12 cellular contexts compared by ENCODE assay signal in the genomic region with DNA sequence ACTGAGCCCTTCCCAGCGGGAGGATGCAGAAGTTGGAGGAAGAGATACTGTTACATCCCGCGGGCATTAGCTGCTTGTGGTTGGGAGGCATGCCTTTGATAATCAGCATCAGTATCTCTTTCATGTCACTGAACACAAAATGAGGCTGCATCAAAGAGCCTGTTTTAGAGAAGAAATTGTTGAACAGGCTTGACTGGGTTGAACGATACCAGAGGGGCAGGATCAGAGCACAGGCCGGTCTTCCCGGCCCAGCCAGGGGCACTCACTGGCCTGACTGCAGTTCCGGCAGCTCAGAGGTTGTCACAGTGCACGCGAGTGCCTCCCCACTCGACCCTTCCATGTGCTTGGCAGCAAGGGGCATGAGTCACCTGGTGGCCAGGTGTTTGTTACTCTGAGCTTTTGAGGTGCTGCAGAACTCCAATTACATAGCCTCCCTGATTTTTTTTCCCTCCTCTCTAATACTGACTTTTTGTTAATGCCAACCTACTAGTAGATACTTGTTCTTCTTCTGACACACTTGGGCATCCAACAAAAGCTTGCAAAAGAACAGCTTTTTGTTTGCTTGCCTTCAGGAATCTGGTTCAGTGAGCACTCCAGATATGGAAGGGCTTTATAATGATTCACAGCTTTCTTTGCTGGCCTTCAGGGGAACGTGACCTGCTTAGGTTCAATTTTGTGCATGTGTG.
A peak's percentile ranks its signal among the peaks of the same experiment; 100 is the strongest.
DNase-seq lines count a peak whose midpoint lies in the region; ATAC-seq and TF ChIP-seq lines count a peak whose summit lies in the region.
"Had no signal": no experiment of that assay in that cellular context is flagged by ENCODE, and none has a peak within 500 bp of the region (broad histone marks: within the 10 kb centered on the region; RNA-seq: fewer than 3 reads in every experiment).

No MANE protein-coding gene starts in this region.

- no peak for TF ChIP-seq EP300 in suprapubic skin (IDR thresholded peaks at IDR 0.05)

- H3K4me1 ChIP-seq in PC-3 (ENCODE audit: insufficient read depth, low read length), result no peaks in the 10 kb centered on the region; the same call in 1 of the 2 replicates
- peaks cover 40% of the 10 kb centered on the region for H3K4me1 ChIP-seq in hepatocyte (ENCODE audit: insufficient read depth)
- peaks cover 37% of the 10 kb centered on the region for H3K4me1 ChIP-seq in suprapubic skin

- POLR2A ChIA-PET in PC-3 (lab: Charles Lee; ENCODE audit: unreplicated experiment), result no interaction called here

- peaks cover 13% of the 10 kb centered on the region for H3K4me1 Mint-ChIP-seq in stimulated activated naive CD8-positive, alpha-beta T cell treated with anti-CD3 and anti-CD28 coated beads, Interleukin-15, amount 100 ng/mL, for 72 hours

- no peak for TF ChIP-seq POLR2A in suprapubic skin (IDR thresholded peaks at IDR 0.05)

- DNase-seq in EL (peak; percentile 49), PC-3 (peak; percentile 11), hepatocyte (ENCODE audit: low spot score) (peak; percentile 50), suprapubic skin (ENCODE audit: low spot score in 2 of 2) (peak in 1 of 2 donors; percentile 73), dermis blood vessel endothelial cell (no peak), substantia nigra (lab: John Stamatoyannopoulos, UW) (no peak)
- DNase-seq in stimulated activated naive CD8-positive, alpha-beta T cell treated with anti-CD3 and anti-CD28 coated beads, Interleukin-15, amount 100 ng/mL, for 72 hours, result no peak
- DNase-seq: activated T-cell treated with anti-CD3 and anti-CD28 coated beads for 4 hours; NCI-H1105 treated with DMSO at 0.1 percent for 48 hours; nucleus accumbens; stimulated activated CD4-positive, alpha-beta T cell treated with anti-CD3 and anti-CD28 coated beads, Interleukin-2, amount 100 ng/mL, for 48 hours had no signal

- H3K9me3 ChIP-seq in PC-3 (ENCODE audit: low read length) (no peaks in the 10 kb centered on the region), hepatocyte (ENCODE audit: low read depth) (no peaks in the 10 kb centered on the region), suprapubic skin (no peaks in the 10 kb centered on the region)

- H3K27me3 ChIP-seq in PC-3 (ENCODE audit: low read length), result peaks cover 20% of the 10 kb centered on the region; the same call in 1 of the 2 replicates
- no peaks in the 10 kb centered on the region for H3K27me3 ChIP-seq in hepatocyte
- no peaks in the 10 kb centered on the region for H3K27me3 ChIP-seq in suprapubic skin

- H3K27ac ChIP-seq in PC-3 (ENCODE audit: low read length) (no peak overlapping the region), hepatocyte (peak overlapping the region; percentile 43), suprapubic skin (peak overlapping the region; percentile 60), substantia nigra (ENCODE audit: low read depth, low read length, poor library complexity, severe bottlenecking) (no peak overlapping the region)

- no peak overlapping the region for H3K4me3 Mint-ChIP-seq in stimulated activated naive CD8-positive, alpha-beta T cell treated with anti-CD3 and anti-CD28 coated beads, Interleukin-15, amount 100 ng/mL, for 72 hours

- H3K27ac Mint-ChIP-seq in stimulated activated naive CD8-positive, alpha-beta T cell treated with anti-CD3 and anti-CD28 coated beads, Interleukin-15, amount 100 ng/mL, for 72 hours, result peak overlapping the region in 1 of 2 donors; percentile 63

- no peak overlapping the region for H3K4me2 ChIP-seq in PC-3 (ENCODE audit: low read length)
- no peak overlapping the region for H3K4me2 ChIP-seq in hepatocyte

- no TSS peak for BruUV-seq in PC-3 (replicated peaks; lab: Mats Ljungman, UMichigan)

- no peaks in the 10 kb centered on the region for H4K20me1 ChIP-seq in PC-3 (ENCODE audit: low read length)
- no peaks in the 10 kb centered on the region for H4K20me1 ChIP-seq in hepatocyte (ENCODE audit: insufficient read depth, poor library complexity, severe bottlenecking)

- intact Hi-C loops in PC-3 (cut with micrococcal nuclease), result no loop called here

- TF ChIP-seq CTCF in PC-3 (conservative IDR thresholded peaks at IDR 0.05; ENCODE audit: low read depth, low read length) (no peak), hepatocyte (IDR thresholded peaks at IDR 0.05; ENCODE audit: poor library complexity) (no peak), suprapubic skin (IDR thresholded peaks at IDR 0.05) (no peak)

- H3K9me2 ChIP-seq in PC-3 (replicated peaks; ENCODE audit: low read length) (no peaks in the 10 kb centered on the region), hepatocyte (replicated peaks; ENCODE audit: insufficient read depth) (no peaks in the 10 kb centered on the region)

- no peaks in the 10 kb centered on the region for H3K27me3 Mint-ChIP-seq in stimulated activated naive CD8-positive, alpha-beta T cell treated with anti-CD3 and anti-CD28 coated beads, Interleukin-15, amount 100 ng/mL, for 72 hours

- WGBS in hepatocyte (ENCODE audit: low lambda C conversion rate, missing lambda C conversion rate), result 37% methylated on average over 11 of the region's 11 CpGs
- WGBS in suprapubic skin, result 23% methylated on average over 11 of the region's 11 CpGs

- H3K36me3 ChIP-seq in PC-3 (ENCODE audit: low read depth, low read length) (no peaks in the 10 kb centered on the region), hepatocyte (replicated peaks; ENCODE audit: insufficient read depth, low read depth) (no peaks in the 10 kb centered on the region), suprapubic skin (no peaks in the 10 kb centered on the region)

- H2AFZ ChIP-seq in PC-3 (ENCODE audit: low read length) (no peak overlapping the region), hepatocyte (no peak overlapping the region)

- no peaks in the 10 kb centered on the region for H3K9me3 Mint-ChIP-seq in stimulated activated naive CD8-positive, alpha-beta T cell treated with anti-CD3 and anti-CD28 coated beads, Interleukin-15, amount 100 ng/mL, for 72 hours

- H3K4me3 ChIP-seq in PC-3 (ENCODE audit: low read length) (no peak overlapping the region), hepatocyte (no peak overlapping the region), suprapubic skin (no peak overlapping the region)

- H3K9ac ChIP-seq in PC-3 (ENCODE audit: low read length), result no peak overlapping the region

- no peaks in the 10 kb centered on the region for H3F3A ChIP-seq in PC-3 (ENCODE audit: low read length, unreplicated experiment)

- ATAC-seq in PC-3 (no peak), HG03139 (IDR thresholded peaks at IDR 0.05; ENCODE audit: unreplicated experiment) (no peak)
- ATAC-seq in stimulated activated naive CD8-positive, alpha-beta T cell treated with anti-CD3 and anti-CD28 coated beads, Interleukin-15, amount 100 ng/mL, for 72 hours, result no peak

- CTCF ChIA-PET in PC-3 (lab: Charles Lee), result no interaction called here

- H3K79me2 ChIP-seq in PC-3 (ENCODE audit: low read length) (no peaks in the 10 kb centered on the region), hepatocyte (no peaks in the 10 kb centered on the region)

Comparison
In these comparisons a context has a peak if more than half of its experiments do, and no peak if none do; other contexts are left out.
1. DNase-seq: peak in EL (single experiment), PC-3 (single experiment) and hepatocyte (single experiment); none in stimulated activated naive CD8-positive, alpha-beta T cell treated with anti-CD3 and anti-CD28 coated beads, Interleukin-15, amount 100 ng/mL, for 72 hours (0 of 2), dermis blood vessel endothelial cell (single experiment) and substantia nigra (0 of 49).
2. H3K27ac ChIP-seq: peak in hepatocyte (single experiment) and suprapubic skin (single experiment); none in PC-3 (single experiment) and substantia nigra (single experiment).